ENCODE assay signal across 8 cellular contexts in genomic region chr10:119724630-119725549, GRCh38.
DNase-seq lines count a peak whose midpoint lies in the region; ATAC-seq lines count a peak whose summit lies in the region.

No MANE protein-coding gene starts in this region.

- H3K9ac ChIP-seq in mucosa of rectum (ENCODE audit: low read depth in 1 of 2, low read length in 2 of 2) = peak overlapping the region; percentile 76 to 97

- no peaks in the 10 kb centered on the region for H3K9me3 ChIP-seq in effector memory CD4-positive, alpha-beta T cell (ENCODE audit: control insufficient read depth, low read length)
- H3K9me3 ChIP-seq in mucosa of rectum (ENCODE audit: control insufficient read depth in 2 of 2, low read length in 2 of 2) = no peaks in the 10 kb centered on the region

- no peaks in the 10 kb centered on the region for H3K27me3 ChIP-seq in effector memory CD4-positive, alpha-beta T cell (replicated peaks; ENCODE audit: control insufficient read depth, insufficient read depth, low read length, poor library complexity, severe bottlenecking)
- H3K27me3 ChIP-seq in mucosa of rectum (ENCODE audit: control insufficient read depth in 2 of 2, insufficient read depth in 2 of 2, low read length in 2 of 2) = no peaks in the 10 kb centered on the region

- peak overlapping the region; percentile 63 for H3K27ac ChIP-seq in effector memory CD4-positive, alpha-beta T cell (ENCODE audit: insufficient read depth, low read length, poor library complexity, severe bottlenecking)
- H3K27ac ChIP-seq in mucosa of rectum (ENCODE audit: low read depth in 2 of 2, low read length in 2 of 2) = peak overlapping the region; percentile 91 to 93

- peak overlapping the region; percentile 91 for H3K27ac Mint-ChIP-seq in stimulated activated naive CD8-positive, alpha-beta T cell treated with anti-CD3 and anti-CD28 coated beads, Interleukin-15, Interleukin-2, amounts not matched to agents 100 ng/mL and 50 ng/mL, for 24 hours

- peak overlapping the region; percentile 91 for H3K4me3 Mint-ChIP-seq in stimulated activated naive CD8-positive, alpha-beta T cell treated with anti-CD3 and anti-CD28 coated beads, Interleukin-15, Interleukin-2, amounts not matched to agents 100 ng/mL and 50 ng/mL, for 24 hours

- H3K4me1 Mint-ChIP-seq in stimulated activated naive CD8-positive, alpha-beta T cell treated with anti-CD3 and anti-CD28 coated beads, Interleukin-15, Interleukin-2, amounts not matched to agents 100 ng/mL and 50 ng/mL, for 24 hours (ENCODE audit: low read depth) = peaks cover 47% of the 10 kb centered on the region

- H3K36me3 ChIP-seq in effector memory CD4-positive, alpha-beta T cell (ENCODE audit: control insufficient read depth, insufficient read depth, low read length) = no peaks in the 10 kb centered on the region
- no peaks in the 10 kb centered on the region for H3K36me3 ChIP-seq in mucosa of rectum (ENCODE audit: control insufficient read depth in 2 of 2, insufficient read depth in 2 of 2, low read length in 2 of 2)

- no peaks in the 10 kb centered on the region for H3K27me3 Mint-ChIP-seq in stimulated activated naive CD8-positive, alpha-beta T cell treated with anti-CD3 and anti-CD28 coated beads, Interleukin-15, Interleukin-2, amounts not matched to agents 100 ng/mL and 50 ng/mL, for 24 hours

- peak overlapping the region; percentile 84 for H3K4me3 ChIP-seq in effector memory CD4-positive, alpha-beta T cell (ENCODE audit: insufficient read depth, low read depth, low read length, poor library complexity, severe bottlenecking)
- peak overlapping the region; percentile 86 to 92 for H3K4me3 ChIP-seq in mucosa of rectum (ENCODE audit: low read length in 2 of 2)

- peaks cover 9% of the 10 kb centered on the region for H3K4me1 ChIP-seq in effector memory CD4-positive, alpha-beta T cell (ENCODE audit: control insufficient read depth, insufficient read depth, low read length, poor library complexity, severe bottlenecking)
- H3K4me1 ChIP-seq in mucosa of rectum (ENCODE audit: control insufficient read depth in 2 of 2, insufficient read depth in 2 of 2, low read length in 2 of 2) = peaks cover 10% of the 10 kb centered on the region in 2 donors

- peaks cover 11% of the 10 kb centered on the region for H3K9me3 Mint-ChIP-seq in stimulated activated naive CD8-positive, alpha-beta T cell treated with anti-CD3 and anti-CD28 coated beads, Interleukin-15, Interleukin-2, amounts not matched to agents 100 ng/mL and 50 ng/mL, for 24 hours

- no peak for ATAC-seq in stimulated activated naive CD8-positive, alpha-beta T cell treated with anti-CD3 and anti-CD28 coated beads, Interleukin-15, Interleukin-2, amounts not matched to agents 100 U/mL and 50 U/mL, for 24 hours
- ATAC-seq in HG03064 (IDR thresholded peaks at IDR 0.05; ENCODE audit: low read depth, unreplicated experiment) = peak; percentile 2

- no peak for DNase-seq in stimulated activated naive CD8-positive, alpha-beta T cell treated with anti-CD3 and anti-CD28 coated beads, Interleukin-15, Interleukin-2, amounts not matched to agents 100 U/mL and 50 U/mL, for 24 hours
- DNase-seq in RPMI8226 (peak; percentile 39), GOT3 (lab: John Stamatoyannopoulos, UW) (no peak)
- DNase-seq in effector memory CD4-positive, alpha-beta T cell = peak in 1 of 3 donors; percentile 0
- no peak for DNase-seq in stimulated activated CD4-positive, alpha-beta T cell treated with anti-CD3 and anti-CD28 coated beads, Interleukin-4, amount 100 ng/mL, for 1 hour

- H3K36me3 Mint-ChIP-seq in stimulated activated naive CD8-positive, alpha-beta T cell treated with anti-CD3 and anti-CD28 coated beads, Interleukin-15, Interleukin-2, amounts not matched to agents 100 ng/mL and 50 ng/mL, for 24 hours (ENCODE audit: low read depth) = peaks cover 14% of the 10 kb centered on the region
